ENCODE assay signal across 4 cellular contexts in genomic region chrX:2978639-2979038, GRCh38. TPM values are rescaled to one million over a fixed set of nuclear protein-coding genes. Genes with fewer than 3 reads are reported as not detected.
"Had no signal": no experiment of that assay in that cellular context is flagged by ENCODE, and none has a peak within 500 bp of the region (broad histone marks: within the 10 kb centered on the region; RNA-seq: fewer than 3 reads in every experiment).

No MANE protein-coding gene starts in this region.

RNA-seq across cellular contexts. Expression of gene ARSH, which starts 27.7 kb away (rescaled TPM):
- total RNA-seq: LHCN-M2, M059J, MCF 10A, NCI-H460 had no signal
